ENCODE assay signal across 15 cellular contexts in the genomic region with DNA sequence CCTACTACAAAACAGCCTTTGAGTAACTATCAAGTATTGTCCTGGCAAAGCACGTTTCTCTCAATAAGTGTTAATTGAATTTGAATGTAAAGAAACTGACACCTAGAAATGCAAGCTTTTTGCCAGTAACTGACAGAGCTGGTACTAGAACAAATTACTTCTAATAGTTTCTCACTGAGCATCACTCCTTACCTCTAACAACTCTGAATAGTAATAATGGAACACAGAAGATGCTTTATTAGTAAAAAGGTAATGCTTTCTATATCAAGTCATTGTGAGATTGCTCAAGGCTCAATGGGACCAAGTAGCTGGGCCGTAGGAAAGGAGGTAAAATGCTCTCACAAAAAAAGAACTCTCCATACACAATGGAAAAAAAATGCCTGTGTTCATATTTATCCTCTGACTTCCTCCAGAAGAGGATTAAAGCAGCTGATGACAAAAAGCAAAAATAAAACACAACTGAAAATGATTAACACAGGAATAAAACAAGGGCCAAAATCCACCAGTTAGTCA. TPM values are rescaled to one million over a fixed set of nuclear protein-coding genes. Genes with fewer than 3 reads are reported as not detected.
DNase-seq lines count a peak whose midpoint lies in the region; ATAC-seq and TF ChIP-seq lines count a peak whose summit lies in the region.
"Had no signal": no experiment of that assay in that cellular context is flagged by ENCODE, and none has a peak within 500 bp of the region (broad histone marks: within the 10 kb centered on the region; RNA-seq: fewer than 3 reads in every experiment).

No MANE protein-coding gene starts in this region.

- peaks cover 29 to 32% of the 10 kb centered on the region in 2 donors for H3K4me1 ChIP-seq in thyroid gland
- H3K4me1 ChIP-seq: vagina had no signal

- intact Hi-C loops in activated T-helper 2 cell treated with anti-CD3 and anti-CD28 coated beads, Interferon-gamma antibody, Interleukin-2, Interleukin-4, amounts not matched to agents 10 μg/mL and 5 μg/mL and 100 μg/mL, durations not matched to agents 14 hours and 24 hours and 36 hours (cut with micrococcal nuclease), result loop anchor here (1.0 kb wide), 2 partner anchors 9 to 11 kb away; no protein-coding TSS in a partner anchor
- intact Hi-C loops in thyroid gland (cut with DNase I), result no loop called here

- peaks cover 18% of the 10 kb centered on the region for H3K27me3 Mint-ChIP-seq in activated T-helper 2 cell treated with anti-CD3 and anti-CD28 coated beads, Interferon-gamma antibody, Interleukin-2, Interleukin-4, amounts not matched to agents 10 μg/mL and 5 μg/mL and 100 μg/mL, durations not matched to agents 14 hours and 24 hours and 36 hours (ENCODE audit: low read depth)

- no peak for TF ChIP-seq CTCF in thyroid gland (IDR thresholded peaks at IDR 0.05)

- 76 to 78% methylated on average over 2 of the region's 2 CpGs for WGBS in thyroid gland, 2 donors

- peaks cover 30% of the 10 kb centered on the region for H3K36me3 Mint-ChIP-seq in activated T-helper 2 cell treated with anti-CD3 and anti-CD28 coated beads, Interferon-gamma antibody, Interleukin-2, Interleukin-4, amounts not matched to agents 10 μg/mL and 5 μg/mL and 100 μg/mL, durations not matched to agents 14 hours and 24 hours and 36 hours (ENCODE audit: low read depth)

- H3K27ac Mint-ChIP-seq in activated T-helper 2 cell treated with anti-CD3 and anti-CD28 coated beads, Interferon-gamma antibody, Interleukin-2, Interleukin-4, amounts not matched to agents 10 μg/mL and 5 μg/mL and 100 μg/mL, durations not matched to agents 14 hours and 24 hours and 36 hours, result peak overlapping the region; percentile 74
- H3K27ac Mint-ChIP-seq: T-helper 1 cell treated with Interleukin-12 subunit alpha and Interleukin-12 subunit beta and Interleukin-4 antibody, amounts not matched to agents 30 μg/mL and 1 μg/mL, for 36 hours had no signal

- TF ChIP-seq POLR2A in thyroid gland (IDR thresholded peaks at IDR 0.05), result no peak

- no peak for DNase-seq in activated T-helper 2 cell treated with anti-CD3 and anti-CD28 coated beads, Interferon-gamma antibody, Interleukin-2, Interleukin-4, amounts not matched to agents 10 μg/mL and 5 μg/mL and 100 μg/mL, durations not matched to agents 14 hours and 24 hours and 36 hours (ENCODE audit: low spot score)
- DNase-seq in NCI-H2107 treated with DMSO at 0.1 percent for 48 hours (lab: John Stamatoyannopoulos, UW; ENCODE audit: unreplicated experiment) (no peak), kidney tubule cell (ENCODE audit: low spot score) (no peak), hepatic stellate cell (ENCODE audit: low spot score) (no peak), thyroid gland (no peak)
- DNase-seq: activated CD8-positive, alpha-beta memory T cell treated with anti-CD3 and anti-CD28 coated beads, Interleukin-2, amount 50 U/mL, for 48 hours; central memory CD4-positive, alpha-beta T cell; DMS 273 treated with DMSO at 0.1 percent for 48 hours; left ventricle myocardium superior; NCI-H510A treated with DMSO at 0.1 percent for 48 hours had no signal

- peaks cover 42% of the 10 kb centered on the region for H3K4me1 Mint-ChIP-seq in activated T-helper 2 cell treated with anti-CD3 and anti-CD28 coated beads, Interferon-gamma antibody, Interleukin-2, Interleukin-4, amounts not matched to agents 10 μg/mL and 5 μg/mL and 100 μg/mL, durations not matched to agents 14 hours and 24 hours and 36 hours (ENCODE audit: low read depth)

- no peak overlapping the region for H3K4me3 Mint-ChIP-seq in activated T-helper 2 cell treated with anti-CD3 and anti-CD28 coated beads, Interferon-gamma antibody, Interleukin-2, Interleukin-4, amounts not matched to agents 10 μg/mL and 5 μg/mL and 100 μg/mL, durations not matched to agents 14 hours and 24 hours and 36 hours (ENCODE audit: low read depth)
- H3K4me3 Mint-ChIP-seq: T-helper 1 cell treated with Interleukin-12 subunit alpha and Interleukin-12 subunit beta and Interleukin-4 antibody, amounts not matched to agents 30 μg/mL and 1 μg/mL, for 36 hours had no signal

- H3K27me3 ChIP-seq in thyroid gland, result no peaks in the 10 kb centered on the region
- H3K27me3 ChIP-seq: vagina had no signal

- H3K9me3 Mint-ChIP-seq in activated T-helper 2 cell treated with anti-CD3 and anti-CD28 coated beads, Interferon-gamma antibody, Interleukin-2, Interleukin-4, amounts not matched to agents 10 μg/mL and 5 μg/mL and 100 μg/mL, durations not matched to agents 14 hours and 24 hours and 36 hours, result peaks cover 15% of the 10 kb centered on the region

- no peaks in the 10 kb centered on the region for H3K36me3 ChIP-seq in thyroid gland
- H3K36me3 ChIP-seq: vagina had no signal

- no peak overlapping the region for H3K4me3 ChIP-seq in thyroid gland (replicated peaks in 1 of 3)
- H3K4me3 ChIP-seq: vagina had no signal

- H3K27ac ChIP-seq in thyroid gland, result no peak overlapping the region
- H3K27ac ChIP-seq: vagina had no signal

- no peaks in the 10 kb centered on the region for H3K9me3 ChIP-seq in thyroid gland
- H3K9me3 ChIP-seq: vagina had no signal

- ATAC-seq in GM18517 (IDR thresholded peaks at IDR 0.05; ENCODE audit: unreplicated experiment) (peak; percentile 37), GM21381 (IDR thresholded peaks at IDR 0.05; ENCODE audit: unreplicated experiment) (peak; percentile 37), HG03045 (IDR thresholded peaks at IDR 0.05; ENCODE audit: unreplicated experiment) (peak; percentile 52)
- ATAC-seq: left ventricle myocardium superior had no signal

RNA-seq across cellular contexts. Expression of gene RASGRP3, which starts 11.8 kb away (rescaled TPM):
- total RNA-seq in activated T-helper 2 cell treated with anti-CD3 and anti-CD28 coated beads, Interferon-gamma antibody, Interleukin-2, Interleukin-4, amounts not matched to agents 10 μg/mL and 5 μg/mL and 100 μg/mL, durations not matched to agents 14 hours and 24 hours and 36 hours, result 1.5 and 2.5 TPM in 2 replicates
- total RNA-seq in thyroid gland, result 10 to 100 TPM; 30.9 to 46.9 (median 34.8) TPM
